Comparison of ENCODE assay signal across 7 cellular contexts in the genomic region with DNA sequence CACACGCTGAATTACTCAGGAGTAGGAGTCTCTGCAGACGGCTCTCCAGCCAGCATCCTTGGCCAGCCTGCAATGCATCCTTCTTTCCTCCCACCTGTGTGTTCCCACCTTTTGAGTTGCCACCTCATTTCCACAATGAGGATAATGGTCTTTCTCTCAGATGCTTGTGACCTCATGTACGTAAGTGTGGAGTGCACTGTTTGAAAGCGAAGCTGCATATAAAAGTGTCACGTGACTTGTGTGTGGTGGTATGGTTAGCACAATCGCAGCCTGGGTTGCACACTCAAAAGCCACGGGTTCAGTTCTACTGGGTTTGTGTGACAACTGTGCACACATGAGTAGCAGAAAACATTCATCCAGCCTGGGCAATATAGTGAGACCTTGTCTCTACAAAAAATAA. TPM values are rescaled to one million over a fixed set of nuclear protein-coding genes. Genes with fewer than 3 reads are reported as not detected.
"Had no signal": no experiment of that assay in that cellular context is flagged by ENCODE, and none has a peak within 500 bp of the region (broad histone marks: within the 10 kb centered on the region; RNA-seq: fewer than 3 reads in every experiment).

No MANE protein-coding gene starts in this region.

- FAIRE-seq: H1, H54, HTR-8/SVneo had no signal

- DNase-seq: H9, HCEC 1CT, KG1 had no signal

RNA-seq across cellular contexts. Expression of gene AADAT, which starts 51.5 kb away (rescaled TPM):
- polyA plus RNA-seq: IgD-negative memory B cell had no signal
